ENCODE assay signal across 15 cellular contexts in genomic region chr14:100407376-100408102, GRCh38. TPM values are rescaled to one million over a fixed set of nuclear protein-coding genes. Genes with fewer than 3 reads are reported as not detected.
A peak's percentile ranks its signal among the peaks of the same experiment; 100 is the strongest.
DNase-seq lines count a peak whose midpoint lies in the region; ATAC-seq, FAIRE-seq and TF ChIP-seq lines count a peak whose summit lies in the region.
"Had no signal": no experiment of that assay in that cellular context is flagged by ENCODE, and none has a peak within 500 bp of the region (broad histone marks: within the 10 kb centered on the region; RNA-seq: fewer than 3 reads in every experiment).

No MANE protein-coding gene starts in this region.

- H3K27me3 ChIP-seq in DND-41 (ENCODE audit: insufficient read depth, low read length, poor library complexity) (no peaks in the 10 kb centered on the region), K562 (ENCODE audit: control insufficient read depth in 2 of 2, insufficient read depth in 2 of 2, low read length in 2 of 2) (no peaks in the 10 kb centered on the region)
- H3K27me3 ChIP-seq in naive thymus-derived CD4-positive, alpha-beta T cell (ENCODE audit: control insufficient read depth in 2 of 2, insufficient read depth in 2 of 2, low read length in 2 of 2): no peaks in the 10 kb centered on the region
- H3K27me3 ChIP-seq: left lung had no signal

- H3K9ac ChIP-seq in DND-41 (ENCODE audit: low read depth, low read length) (peak overlapping the region; percentile 56), K562 (ENCODE audit: insufficient read depth in 1 of 2, low read depth in 2 of 2, low read length in 2 of 2) (no peak overlapping the region)

- no peaks in the 10 kb centered on the region for H3K27me3 Mint-ChIP-seq in naive thymus-derived CD4-positive, alpha-beta T cell

- H3K36me3 ChIP-seq in DND-41 (ENCODE audit: insufficient read depth, low read length): no peaks in the 10 kb centered on the region; the same call in 1 of the 2 replicates
- H3K36me3 ChIP-seq in K562 (ENCODE audit: control insufficient read depth, insufficient read depth, low read length): no peaks in the 10 kb centered on the region
- no peaks in the 10 kb centered on the region for H3K36me3 ChIP-seq in naive thymus-derived CD4-positive, alpha-beta T cell (ENCODE audit: control insufficient read depth in 2 of 3, insufficient read depth in 3 of 3, low read length in 3 of 3)
- H3K36me3 ChIP-seq: left lung had no signal

- intact Hi-C loops in K562 (cut with micrococcal nuclease): no loop called here
- intact Hi-C loops in naive thymus-derived CD4-positive, alpha-beta T cell (cut with micrococcal nuclease): no loop called here

- WGBS in A549 (ENCODE audit: missing lambda C conversion rate): 89% methylated on average over 10 of the region's 11 CpGs
- WGBS in K562 (ENCODE audit: insufficient coverage, low coverage, missing lambda C conversion rate): 33% methylated on average over 8 of the region's 11 CpGs

- H3K4me1 Mint-ChIP-seq in naive thymus-derived CD4-positive, alpha-beta T cell: peaks cover 29 to 46% (median 38%) of the 10 kb centered on the region in 7 donors

- H4K20me1 ChIP-seq in DND-41 (ENCODE audit: insufficient read depth, low read length): no peaks in the 10 kb centered on the region
- H4K20me1 ChIP-seq in K562 (replicated peaks; ENCODE audit: control insufficient read depth, insufficient read depth, low read length): peaks cover 5% of the 10 kb centered on the region; the same call in 1 of the 2 replicates

- peak overlapping the region in 2 of 10 donors; percentile 58 to 69 for H3K4me3 Mint-ChIP-seq in naive thymus-derived CD4-positive, alpha-beta T cell

- DNase-seq in A549 (ENCODE audit: low read depth in 1 of 2, low spot score in 1 of 2) (no peak), DND-41 (peak; percentile 54), K562 (ENCODE audit: extremely low read depth in 1 of 4, low spot score in 3 of 4) (no peak), amniotic stem cell (lab: John Stamatoyannopoulos, UW) (no peak), NCI-H345 treated with DMSO at 0.1 percent for 48 hours (lab: John Stamatoyannopoulos, UW; ENCODE audit: unreplicated experiment) (no peak), GF-D8 (lab: John Stamatoyannopoulos, UW) (no peak), NCI-H146 treated with DMSO at 0.1 percent for 48 hours (lab: John Stamatoyannopoulos, UW; ENCODE audit: unreplicated experiment) (no peak)
- no peak for DNase-seq in naive thymus-derived CD4-positive, alpha-beta T cell
- DNase-seq: activated CD4-positive, alpha-beta T cell treated with anti-CD3 and anti-CD28 coated beads, Interleukin-2, amount 50 U/mL, for 1 hour; Calu3; GDM1; NCI-H146; T1000 had no signal

- ATAC-seq in A549 (no peak), DND-41 (ENCODE audit: insufficient read depth, low read depth) (peak; percentile 4; the same call in 2 of the 3 replicates), K562 (no peak)
- no peak for ATAC-seq in naive thymus-derived CD4-positive, alpha-beta T cell

- no peaks in the 10 kb centered on the region for H3K9me3 Mint-ChIP-seq in naive thymus-derived CD4-positive, alpha-beta T cell

- in situ Hi-C loops in K562 (cut with MboI): no loop called here

- H3K4me3 ChIP-seq in A549 (no peak overlapping the region), DND-41 (ENCODE audit: low read depth in 1 of 2, low read length in 2 of 2) (no peak overlapping the region), K562 (no peak overlapping the region)
- no peak overlapping the region for H3K4me3 ChIP-seq in naive thymus-derived CD4-positive, alpha-beta T cell (ENCODE audit: low read length)
- H3K4me3 ChIP-seq: left lung had no signal

- TF ChIP-seq EP300 in A549 (IDR thresholded peaks at IDR 0.05) (no peak), K562 (IDR thresholded peaks at IDR 0.05; ENCODE audit: low read length) (no peak)

- H3K9me3 ChIP-seq in A549: no peaks in the 10 kb centered on the region
- no peaks in the 10 kb centered on the region for H3K9me3 ChIP-seq in DND-41 (ENCODE audit: insufficient read depth, low read length, severe bottlenecking)
- no peaks in the 10 kb centered on the region for H3K9me3 ChIP-seq in K562 (replicated peaks; ENCODE audit: control insufficient read depth, insufficient read depth, low read depth, low read length)
- no peaks in the 10 kb centered on the region for H3K9me3 ChIP-seq in naive thymus-derived CD4-positive, alpha-beta T cell (ENCODE audit: control insufficient read depth in 2 of 3, low read length in 3 of 3)
- H3K9me3 ChIP-seq: left lung had no signal

- CTCF ChIA-PET in A549 (lab: Yijun Ruan, JAX) (interaction anchor here (0.9 to 7.5 kb wide), 10 partner anchors 9 to 1258 kb away, joined by 3 to 80 read pairs (median 9); no protein-coding TSS in a partner anchor), K562 (lab: Yijun Ruan, JAX; ENCODE audit: low intra/inter-chr PET ratio) (no interaction called here)
- CTCF ChIA-PET in naive thymus-derived CD4-positive, alpha-beta T cell (lab: Charles Lee): interaction anchor here (0.7 to 0.9 kb wide), 2 partner anchors 18 to 238 kb away, joined by 3 read pairs; no protein-coding TSS in a partner anchor

- TF ChIP-seq RAD21 in A549 (conservative IDR thresholded peaks at IDR 0.05 in 1 of 2, IDR thresholded peaks at IDR 0.05 in 1 of 2) (no peak), K562 (CRISPR knock-in tag; conservative IDR thresholded peaks at IDR 0.05 in 1 of 2, IDR thresholded peaks at IDR 0.05 in 1 of 2) (no peak)

- H3K79me2 ChIP-seq in DND-41 (ENCODE audit: insufficient read depth, low read length) (peaks cover 40% of the 10 kb centered on the region), K562 (ENCODE audit: control insufficient read depth, insufficient read depth, low read length) (no peaks in the 10 kb centered on the region)

- TF ChIP-seq CTCF in A549 (IDR thresholded peaks at IDR 0.05) (no peak), DND-41 (IDR thresholded peaks at IDR 0.05; ENCODE audit: borderline replicate concordance, extremely low read depth, low read length, poor library complexity, severe bottlenecking) (no peak), K562 (IDR thresholded peaks at IDR 0.05 in 2 of 3, conservative IDR thresholded peaks at IDR 0.05 in 1 of 3; ENCODE audit: insufficient read depth in 2 of 3, low read depth in 1 of 3, low read length in 3 of 3) (no peak)

- H3K4me1 ChIP-seq in A549 (peaks cover 49% of the 10 kb centered on the region), DND-41 (ENCODE audit: insufficient read depth, low read length) (peaks cover 83% of the 10 kb centered on the region), K562 (replicated peaks in 1 of 2; ENCODE audit: control insufficient read depth in 2 of 2, insufficient read depth in 2 of 2, low read length in 2 of 2) (peaks cover 34 to 52% of the 10 kb centered on the region in 2 experiments)
- peaks cover 17 to 20% of the 10 kb centered on the region in 2 donors for H3K4me1 ChIP-seq in naive thymus-derived CD4-positive, alpha-beta T cell (ENCODE audit: control insufficient read depth in 2 of 2, insufficient read depth in 2 of 2, low read length in 2 of 2)

- no TSS peak for BruUV-seq in K562 (replicated peaks; lab: Mats Ljungman, UMichigan)

- POLR2A ChIA-PET in A549 (lab: Yijun Ruan, JAX) (interaction anchor here (0.5 to 0.6 kb wide), 2 partner anchors 20 to 241 kb away, joined by 3 read pairs; no protein-coding TSS in a partner anchor), K562 (lab: Yijun Ruan, JAX) (interaction anchor here (0.6 to 1.7 kb wide), 3 partner anchors 10 to 118 kb away, joined by 3 to 7 read pairs (median 4); no protein-coding TSS in a partner anchor)
- POLR2A ChIA-PET in naive thymus-derived CD4-positive, alpha-beta T cell (lab: Charles Lee): interaction anchor here (0.9 kb wide), 1 partner anchor 222 kb away, joined by 3 read pairs; no protein-coding TSS in a partner anchor

- H3K27ac Mint-ChIP-seq in naive thymus-derived CD4-positive, alpha-beta T cell: peak overlapping the region in 7 of 9 donors; percentile 13 to 94 (median 79)

- H2AFZ ChIP-seq in DND-41 (ENCODE audit: low read depth, low read length): no peak overlapping the region
- no peak overlapping the region for H2AFZ ChIP-seq in K562 (ENCODE audit: low read depth, low read length)

- peak overlapping the region; percentile 81 for H3K4me2 ChIP-seq in A549
- peak overlapping the region; percentile 46 for H3K4me2 ChIP-seq in DND-41 (ENCODE audit: insufficient read depth, low read length)
- no peak overlapping the region for H3K4me2 ChIP-seq in K562 (ENCODE audit: insufficient read depth, low read length)

- TF ChIP-seq POLR2A in A549 (IDR thresholded peaks at IDR 0.05; ENCODE audit: low read length) (no peak), K562 (conservative IDR thresholded peaks at IDR 0.05) (no peak)

- FAIRE-seq in A549 (lab: Jason Lieb, UNC) (no peak), K562 (lab: Jason Lieb, UNC) (no peak)
- FAIRE-seq: frontal cortex had no signal

- peak overlapping the region; percentile 82 to 88 for H3K27ac ChIP-seq in A549
- H3K27ac ChIP-seq in DND-41 (ENCODE audit: low read length): peak overlapping the region; percentile 96
- H3K27ac ChIP-seq in K562 (ENCODE audit: extremely low read depth, low read depth, low read length): peak overlapping the region; percentile 65; the same call in 1 of the 3 replicates
- H3K27ac ChIP-seq in naive thymus-derived CD4-positive, alpha-beta T cell (ENCODE audit: low read depth, low read length): no peak overlapping the region

- no peaks in the 10 kb centered on the region for H3K9me1 ChIP-seq in K562 (ENCODE audit: control insufficient read depth, insufficient read depth, low read length)

- peaks cover 0 to 4% (median 0%) of the 10 kb centered on the region in 5 donors for H3K36me3 Mint-ChIP-seq in naive thymus-derived CD4-positive, alpha-beta T cell

RNA-seq across cellular contexts. Expression of gene WDR25, which starts 31.3 kb away (rescaled TPM):
- polyA plus RNA-seq in A549 (2011; rRNA removed): 7.8 and 8.9 TPM in 2 replicates
- 8.0 and 9.7 TPM in 2 replicates for polyA plus RNA-seq in A549 (2012; cell fraction: cytosol; rRNA removed)
- polyA plus RNA-seq in A549 (2012; cell fraction: nucleus; rRNA removed): 13.9 and 17.7 TPM in 2 replicates
- polyA plus RNA-seq in A549 (2017; fragmentation: RNase III; extraction: RNeasy Plus Mini Kit Qiagen cat#74134 plus additional on column Dnase treatment): 6.2 to 7.0 TPM (median 6.8 TPM) in 3 replicates
- 10.3 and 11.0 TPM in 2 replicates for polyA minus RNA-seq in A549 (2011; rRNA and poly(A)+ RNA removed)
- 10.4 and 15.9 TPM in 2 replicates for total RNA-seq in K562 (2011; cell fraction: chromatin; rRNA removed; ENCODE audit: low replicate concordance)
- total RNA-seq in K562 (2011; cell fraction: nucleolus; rRNA removed): 11.0 and 11.7 TPM in 2 replicates
- 8.4 and 11.8 TPM in 2 replicates for total RNA-seq in K562 (2011; cell fraction: nucleoplasm; rRNA removed)
- total RNA-seq in K562 (2014; rRNA removed): 11.2 TPM in 2 replicates
- total RNA-seq in K562 (2014; rRNA removed; fragmentation: Illumina TruSeq; extraction: Trizol): 4.1 and 4.2 TPM in 2 replicates
- 6.3 and 6.7 TPM in 2 replicates for total RNA-seq in K562 (2015; rRNA removed; fragmentation: Illumina TruSeq; extraction: Trizol)
- 8.0 and 8.4 TPM in 2 replicates for total RNA-seq in K562 (2021)
- polyA plus RNA-seq in K562 (2011; rRNA removed): 6.3 and 7.0 TPM in 2 replicates
- polyA plus RNA-seq in K562 (2011; cell fraction: cytosol; rRNA removed): 8.2 and 14.0 TPM in 2 replicates
- polyA plus RNA-seq in K562 (2011; cell fraction: nucleus; rRNA removed): 4.9 and 5.8 TPM in 2 replicates
- 5.4 and 13.7 TPM in 2 replicates for polyA plus RNA-seq in K562 (2012)
- 7.6 and 7.7 TPM in 2 replicates for polyA plus RNA-seq in K562 (2014; fragmentation: Illumina TruSeq; extraction: Trizol)
- polyA plus RNA-seq in K562 (2014; fragmentation: Nextera tagmentation; extraction: Ambion mirVana): 1 to 10 TPM in 1 of 2 experiments, under 1 TPM in 1; 0.42 to 1.2 TPM
- polyA plus RNA-seq in K562 (2014; rRNA removed): 7.8 and 8.9 TPM in 2 replicates
- 5.4 and 6.8 TPM in 2 replicates for polyA minus RNA-seq in K562 (2011; rRNA and poly(A)+ RNA removed)
- 3.7 and 4.5 TPM in 2 replicates for polyA minus RNA-seq in K562 (2011; cell fraction: cytosol; rRNA and poly(A)+ RNA removed)
- 7.9 and 11.1 TPM in 2 replicates for polyA minus RNA-seq in K562 (2011; cell fraction: nucleus; rRNA and poly(A)+ RNA removed)
- 10 to 100 TPM in 1 of 5 experiments, 1 to 10 TPM in 4; 5.4 to 11.6 (median 6.6) TPM for total RNA-seq in naive thymus-derived CD4-positive, alpha-beta T cell
- polyA plus RNA-seq in naive thymus-derived CD4-positive, alpha-beta T cell: 10 to 100 TPM; 12.2 to 18.1 TPM

Comparison
In these comparisons a context has a peak if more than half of its experiments do, and no peak if none do; other contexts are left out.
1. Of the 35 proteins assayed by ChIP-seq in both K562 and A549: peak only in K562: BHLHE40; only in A549: none; in both: none; in neither: 34.